21 cellular contexts compared by ENCODE assay signal in the genomic region with DNA sequence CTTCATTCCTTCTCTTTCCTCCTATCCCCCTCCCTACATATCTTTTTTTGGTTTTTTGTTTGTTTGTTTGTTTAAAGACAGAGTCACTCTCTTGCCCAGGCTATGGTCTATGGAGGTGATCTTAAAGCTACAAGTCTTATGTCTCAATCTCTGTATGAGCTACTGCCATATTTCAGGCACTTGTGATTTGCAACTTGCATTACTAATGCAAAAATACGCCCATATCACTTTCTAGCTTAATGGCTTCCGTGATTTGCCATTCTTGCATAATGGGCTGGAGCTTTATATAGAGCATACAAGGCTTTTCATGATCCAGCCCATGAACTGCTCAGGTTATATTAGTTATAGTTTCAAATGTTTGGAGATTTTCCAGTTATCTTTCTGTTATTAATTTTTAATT. TPM values are rescaled to one million over a fixed set of nuclear protein-coding genes. Genes with fewer than 3 reads are reported as not detected.
DNase-seq lines count a peak whose midpoint lies in the region; TF ChIP-seq lines count a peak whose summit lies in the region.
"Had no signal": no experiment of that assay in that cellular context is flagged by ENCODE, and none has a peak within 500 bp of the region (broad histone marks: within the 10 kb centered on the region; RNA-seq: fewer than 3 reads in every experiment).

No MANE protein-coding gene starts in this region.

- H3K36me3 Mint-ChIP-seq in activated CD4-positive, alpha-beta T cell treated with anti-CD3 and anti-CD28 coated beads, Interleukin-2, amount 10 ng/mL, durations not matched to agents 7 days and 5 days (ENCODE audit: low read depth), result no peaks in the 10 kb centered on the region
- no peaks in the 10 kb centered on the region for H3K36me3 Mint-ChIP-seq in MCF 10A (ENCODE audit: insufficient read depth, unreplicated experiment)

- CTCF ChIA-PET in activated CD4-positive, alpha-beta T cell treated with anti-CD3 and anti-CD28 coated beads, Interleukin-2, amount 10 ng/mL, durations not matched to agents 7 days and 5 days (lab: Charles Lee), result no interaction called here
- CTCF ChIA-PET in MCF 10A (lab: Yijun Ruan, JAX), result interaction anchor here (2.1 to 2.6 kb wide), 2 partner anchors 21 to 58 kb away, joined by 7 to 14 read pairs; a partner anchor contains a TSS

- POLR2A ChIA-PET in activated CD4-positive, alpha-beta T cell treated with anti-CD3 and anti-CD28 coated beads, Interleukin-2, amount 10 ng/mL, durations not matched to agents 7 days and 5 days (lab: Charles Lee), result no interaction called here
- POLR2A ChIA-PET in MCF 10A (lab: Yijun Ruan, JAX), result interaction anchor here (1.1 kb wide), 1 partner anchor 10 kb away, joined by 3 read pairs; a partner anchor contains a TSS

- no peaks in the 10 kb centered on the region for H3K27me3 ChIP-seq in adipocyte (replicated peaks; ENCODE audit: control insufficient read depth, insufficient read depth, low read length)
- H3K27me3 ChIP-seq: SJSA1 had no signal

- H3K9ac ChIP-seq in adipocyte (ENCODE audit: low read length), result no peak overlapping the region
- H3K9ac ChIP-seq: BLaER1 treated with 17β-estradiol and CSF1 and Interleukin-3, amounts not matched to agents 10 nM and 100 nM; KMS-11 had no signal

- peaks cover 4% of the 10 kb centered on the region for H3K4me1 Mint-ChIP-seq in activated CD4-positive, alpha-beta T cell treated with anti-CD3 and anti-CD28 coated beads, Interleukin-2, amount 10 ng/mL, durations not matched to agents 7 days and 5 days
- peaks cover 9% of the 10 kb centered on the region for H3K4me1 Mint-ChIP-seq in MCF 10A (ENCODE audit: insufficient read depth, unreplicated experiment)

- no peak for DNase-seq in activated CD4-positive, alpha-beta T cell treated with anti-CD3 and anti-CD28 coated beads, Interleukin-2, amount 10 ng/mL, durations not matched to agents 7 days and 5 days
- no peak for DNase-seq in activated CD4-positive, alpha-beta T cell treated with anti-CD3 and anti-CD28 coated beads for 48 hours
- DNase-seq in NOMO-1 (lab: John Stamatoyannopoulos, UW; ENCODE audit: unreplicated experiment in 2 of 2) (peak; percentile 74 to 84), adipocyte (ENCODE audit: low read depth) (peak; percentile 19), GDM1 (lab: John Stamatoyannopoulos, UW) (no peak), ACHN (no peak), MCF 10A (ENCODE audit: unreplicated experiment) (no peak)
- DNase-seq in effector CD4-positive, alpha-beta T cell, result no peak
- DNase-seq: DMS79 treated with DMSO at 0.1 percent for 48 hours, GOT3, NCI-H1105 treated with DMSO at 0.1 percent for 48 hours, NCI-H1694, NCI-H2081 treated with DMSO at 0.1 percent for 48 hours, NCI-H226, NCI-H524, NCI-H82 had no signal

- H3K4me3 ChIP-seq in adipocyte (ENCODE audit: low read length), result no peak overlapping the region
- H3K4me3 ChIP-seq: BLaER1 treated with 17β-estradiol and CSF1 and Interleukin-3, amounts not matched to agents 10 nM and 100 nM; SJSA1 had no signal

- no peak overlapping the region for H3K4me3 Mint-ChIP-seq in activated CD4-positive, alpha-beta T cell treated with anti-CD3 and anti-CD28 coated beads, Interleukin-2, amount 10 ng/mL, durations not matched to agents 7 days and 5 days
- H3K4me3 Mint-ChIP-seq in MCF 10A (ENCODE audit: unreplicated experiment), result no peak overlapping the region

- no peaks in the 10 kb centered on the region for H3K9me3 ChIP-seq in adipocyte (ENCODE audit: control insufficient read depth, low read length)
- H3K9me3 ChIP-seq: SJSA1 had no signal

- no peaks in the 10 kb centered on the region for H3K9me3 Mint-ChIP-seq in activated CD4-positive, alpha-beta T cell treated with anti-CD3 and anti-CD28 coated beads, Interleukin-2, amount 10 ng/mL, durations not matched to agents 7 days and 5 days
- H3K9me3 Mint-ChIP-seq in MCF 10A (ENCODE audit: unreplicated experiment), result peaks cover 8% of the 10 kb centered on the region

- no peaks in the 10 kb centered on the region for H3K36me3 ChIP-seq in adipocyte (ENCODE audit: control insufficient read depth, insufficient read depth, low read length, severe bottlenecking)
- H3K36me3 ChIP-seq: BLaER1 treated with 17β-estradiol and CSF1 and Interleukin-3, amounts not matched to agents 10 nM and 100 nM; SJSA1 had no signal

- TF ChIP-seq CTCF in MCF 10A (IDR thresholded peaks at IDR 0.05; ENCODE audit: unreplicated experiment), result no peak

- intact Hi-C loops in MCF 10A (cut with micrococcal nuclease), result no loop called here

- in situ Hi-C loops in ACHN (cut with HindIII; ENCODE audit: low pct_ligation_motif_present, low pct_unique_long_range_greater_than_20kb, low sequenced_read_pairs), result no loop called here

- H3K27ac Mint-ChIP-seq in activated CD4-positive, alpha-beta T cell treated with anti-CD3 and anti-CD28 coated beads, Interleukin-2, amount 10 ng/mL, durations not matched to agents 7 days and 5 days, result peak overlapping the region; percentile 46
- H3K27ac Mint-ChIP-seq in MCF 10A (ENCODE audit: low read depth, unreplicated experiment), result no peak overlapping the region

- no TSS peak for BruUV-seq in MCF 10A (replicated peaks; lab: Mats Ljungman, UMichigan)

- peaks cover 16% of the 10 kb centered on the region for H3K4me1 ChIP-seq in adipocyte (ENCODE audit: control insufficient read depth, insufficient read depth, low read length)

- H3K27me3 Mint-ChIP-seq in activated CD4-positive, alpha-beta T cell treated with anti-CD3 and anti-CD28 coated beads, Interleukin-2, amount 10 ng/mL, durations not matched to agents 7 days and 5 days, result peaks cover 25% of the 10 kb centered on the region
- H3K27me3 Mint-ChIP-seq in MCF 10A (ENCODE audit: insufficient read depth, unreplicated experiment), result no peaks in the 10 kb centered on the region

RNA-seq across cellular contexts. Expression of a gene that starts 7.5 kb away (rescaled TPM):
- total RNA-seq in activated CD4-positive, alpha-beta T cell treated with anti-CD3 and anti-CD28 coated beads, Interleukin-2, amount 10 ng/mL, durations not matched to agents 7 days and 5 days, result not detected
- total RNA-seq in MCF 10A (2022), result not detected in 2 replicates
- total RNA-seq: A172, M059J, SJSA1 had no signal

RNA-seq across cellular contexts. Expression of a gene that starts 9.0 kb away (rescaled TPM):
- 1 to 10 TPM; 7.1 to 8.3 TPM for total RNA-seq in activated CD4-positive, alpha-beta T cell treated with anti-CD3 and anti-CD28 coated beads, Interleukin-2, amount 10 ng/mL, durations not matched to agents 7 days and 5 days
- 39.7 and 55.0 TPM in 2 replicates for total RNA-seq in MCF 10A (2022)

RNA-seq across cellular contexts. Expression of a gene that starts 29.1 kb away (rescaled TPM):
- total RNA-seq in activated CD4-positive, alpha-beta T cell treated with anti-CD3 and anti-CD28 coated beads, Interleukin-2, amount 10 ng/mL, durations not matched to agents 7 days and 5 days, result not detected
- not detected in 2 replicates for total RNA-seq in MCF 10A (2022)
- total RNA-seq: M059J had no signal

RNA-seq across cellular contexts. Expression of a gene that starts 45.2 kb away (rescaled TPM):
- not detected for total RNA-seq in activated CD4-positive, alpha-beta T cell treated with anti-CD3 and anti-CD28 coated beads, Interleukin-2, amount 10 ng/mL, durations not matched to agents 7 days and 5 days
- total RNA-seq in MCF 10A (2022), result 18.7 and 24.5 TPM in 2 replicates

RNA-seq across cellular contexts. Expression of a gene that starts 59.2 kb away (rescaled TPM):
- not detected for total RNA-seq in activated CD4-positive, alpha-beta T cell treated with anti-CD3 and anti-CD28 coated beads, Interleukin-2, amount 10 ng/mL, durations not matched to agents 7 days and 5 days
- not detected in 2 replicates for total RNA-seq in MCF 10A (2022)
- total RNA-seq: A172, M059J, SJSA1 had no signal

Comparison
In these comparisons a context has a peak if more than half of its experiments do, and no peak if none do; other contexts are left out.
1. DNase-seq: peak in NOMO-1 (2 of 2) and adipocyte (single experiment); none in activated CD4-positive, alpha-beta T cell treated with anti-CD3 and anti-CD28 coated beads, Interleukin-2, amount 10 ng/mL, durations not matched to agents 7 days and 5 days (single experiment), activated CD4-positive, alpha-beta T cell treated with anti-CD3 and anti-CD28 coated beads for 48 hours (single experiment), GDM1 (single experiment), ACHN (single experiment), effector CD4-positive, alpha-beta T cell (single experiment) and MCF 10A (single experiment).